23 cellular contexts compared by ENCODE assay signal in the genomic region with DNA sequence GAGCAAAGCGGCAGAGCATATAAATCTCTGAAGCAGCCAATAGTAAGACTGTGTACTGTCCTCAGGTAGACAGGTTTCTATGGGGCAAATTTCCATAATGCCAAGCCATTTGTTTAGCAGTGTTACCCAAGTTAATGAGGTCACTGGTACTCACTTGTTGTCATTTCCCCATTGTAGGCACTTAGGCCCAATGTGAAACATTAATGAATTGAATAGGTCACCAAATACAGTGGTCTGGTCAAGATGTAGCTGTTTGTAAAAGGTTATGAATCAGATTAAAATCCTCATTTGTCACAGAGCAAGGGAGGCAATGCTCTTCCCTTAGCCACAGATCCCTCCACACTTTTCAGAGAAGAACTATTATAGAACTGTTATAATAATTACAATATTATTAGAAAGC. TPM values are rescaled to one million over a fixed set of nuclear protein-coding genes. Genes with fewer than 3 reads are reported as not detected.
"Had no signal": no experiment of that assay in that cellular context is flagged by ENCODE, and none has a peak within 500 bp of the region (broad histone marks: within the 10 kb centered on the region; RNA-seq: fewer than 3 reads in every experiment).

No MANE protein-coding gene starts in this region.

- DNase-seq: naive thymus-derived CD8-positive, alpha-beta T cell; nephron progenitor cell; nucleus accumbens; ovary; posterior cingulate gyrus; psoas muscle; right cardiac atrium; right lobe of liver; sigmoid colon; small intestine; stimulated activated CD4-positive, alpha-beta T cell treated with anti-CD3 and anti-CD28 coated beads, Interleukin-15, amount 100 ng/mL, for 24 hours; stimulated activated CD4-positive, alpha-beta T cell treated with anti-CD3 and anti-CD28 coated beads, Interleukin-2, amount 100 ng/mL, for 24 hours; stimulated activated CD4-positive, alpha-beta T cell treated with anti-CD3 and anti-CD28 coated beads, Interleukin-2, amount 100 ng/mL, for 48 hours; stimulated activated CD4-positive, alpha-beta T cell treated with anti-CD3 and anti-CD28 coated beads, Interleukin-4, amount 100 ng/mL, for 24 hours; stimulated activated naive B cell treated with anti-CD40 and anti-IgM and Interleukin-4, amounts not matched to agents 10 μg/mL and 1 μg/mL and 100 μg/mL, for 72 hours; stimulated activated naive CD4-positive, alpha-beta T cell treated with Interleukin-2 at 50 U/mL for 16 hours; stomach; thyroid gland; trophoblast cell; upper lobe of left lung had no signal

RNA-seq across cellular contexts. Expression of a gene that starts 27.5 kb away (rescaled TPM):
- total RNA-seq: skeletal muscle tissue, temporal lobe had no signal

RNA-seq across cellular contexts. Expression of a gene that starts 34.2 kb away (rescaled TPM):
- total RNA-seq: naive thymus-derived CD8-positive, alpha-beta T cell; natural killer cell treated with Interleukin-12 subunit alpha and Interleukin-12 subunit beta and Interleukin-15 and Interleukin-18, amount 100 ng/mL, for 72 hours; temporal lobe had no signal
